ENCODE assay signal across 2 cellular contexts in the genomic region with DNA sequence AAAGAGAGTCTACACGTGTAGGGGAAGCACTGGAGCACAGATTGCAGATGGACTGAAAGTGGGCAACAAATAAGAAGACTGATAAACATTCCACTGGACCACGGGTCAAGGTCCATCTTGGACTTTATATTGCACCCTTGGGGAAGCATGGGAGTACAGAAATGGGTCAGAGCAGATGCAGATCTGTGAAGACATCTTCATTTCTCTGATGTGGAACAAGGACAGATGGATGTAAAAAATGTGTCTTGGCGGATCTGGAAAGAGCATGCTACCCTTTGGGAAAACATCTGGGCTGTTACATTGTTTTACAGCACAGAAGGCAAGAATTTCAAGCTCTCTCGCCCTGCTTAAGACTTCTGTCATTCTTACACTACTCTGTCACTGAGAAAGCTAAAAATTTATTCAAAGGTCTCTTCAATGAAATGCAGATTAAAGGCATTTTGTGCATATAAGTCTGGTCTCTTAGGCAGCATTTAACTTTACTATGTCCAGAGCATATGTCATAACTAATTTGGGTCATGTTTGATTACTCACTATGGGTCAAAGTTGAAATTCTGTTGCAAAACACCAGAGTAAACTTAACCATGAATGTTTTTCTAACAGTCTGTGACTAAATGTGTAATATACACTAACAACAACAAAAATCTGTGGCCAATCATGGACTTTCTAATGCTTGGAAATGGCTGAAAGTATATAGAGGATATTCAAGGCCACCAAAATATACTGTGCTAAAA.
TF ChIP-seq lines count a peak whose summit lies in the region.

No MANE protein-coding gene starts in this region.

TF ChIP-seq in liver, 16 proteins besides CTCF, POLR2A, EP300 and RAD21:
- TF ChIP-seq YY1 (IDR thresholded peaks at IDR 0.05) (peak; percentile 22), FOXA2 (IDR thresholded peaks at IDR 0.05) (no peak), NR2F2 (IDR thresholded peaks at IDR 0.05) (no peak), HNF4A (conservative IDR thresholded peaks at IDR 0.05) (peak; percentile 59 to 64), RXRA (IDR thresholded peaks at IDR 0.05) (peak; percentile 21 to 47), JUND (IDR thresholded peaks at IDR 0.05) (peak in 1 of 2 donors; percentile 52), SP1 (IDR thresholded peaks at IDR 0.05) (peak; percentile 29), FOXA1 (IDR thresholded peaks at IDR 0.05) (no peak), TAF1 (conservative IDR thresholded peaks at IDR 0.05) (no peak), HNF4G (IDR thresholded peaks at IDR 0.05) (peak; percentile 19)
- TF ChIP-seq, protein P1, sequence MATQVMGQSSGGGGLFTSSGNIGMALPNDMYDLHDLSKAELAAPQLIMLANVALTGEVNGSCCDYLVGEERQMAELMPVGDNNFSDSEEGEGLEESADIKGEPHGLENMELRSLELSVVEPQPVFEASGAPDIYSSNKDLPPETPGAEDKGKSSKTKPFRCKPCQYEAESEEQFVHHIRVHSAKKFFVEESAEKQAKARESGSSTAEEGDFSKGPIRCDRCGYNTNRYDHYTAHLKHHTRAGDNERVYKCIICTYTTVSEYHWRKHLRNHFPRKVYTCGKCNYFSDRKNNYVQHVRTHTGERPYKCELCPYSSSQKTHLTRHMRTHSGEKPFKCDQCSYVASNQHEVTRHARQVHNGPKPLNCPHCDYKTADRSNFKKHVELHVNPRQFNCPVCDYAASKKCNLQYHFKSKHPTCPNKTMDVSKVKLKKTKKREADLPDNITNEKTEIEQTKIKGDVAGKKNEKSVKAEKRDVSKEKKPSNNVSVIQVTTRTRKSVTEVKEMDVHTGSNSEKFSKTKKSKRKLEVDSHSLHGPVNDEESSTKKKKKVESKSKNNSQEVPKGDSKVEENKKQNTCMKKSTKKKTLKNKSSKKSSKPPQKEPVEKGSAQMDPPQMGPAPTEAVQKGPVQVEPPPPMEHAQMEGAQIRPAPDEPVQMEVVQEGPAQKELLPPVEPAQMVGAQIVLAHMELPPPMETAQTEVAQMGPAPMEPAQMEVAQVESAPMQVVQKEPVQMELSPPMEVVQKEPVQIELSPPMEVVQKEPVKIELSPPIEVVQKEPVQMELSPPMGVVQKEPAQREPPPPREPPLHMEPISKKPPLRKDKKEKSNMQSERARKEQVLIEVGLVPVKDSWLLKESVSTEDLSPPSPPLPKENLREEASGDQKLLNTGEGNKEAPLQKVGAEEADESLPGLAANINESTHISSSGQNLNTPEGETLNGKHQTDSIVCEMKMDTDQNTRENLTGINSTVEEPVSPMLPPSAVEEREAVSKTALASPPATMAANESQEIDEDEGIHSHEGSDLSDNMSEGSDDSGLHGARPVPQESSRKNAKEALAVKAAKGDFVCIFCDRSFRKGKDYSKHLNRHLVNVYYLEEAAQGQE (IDR thresholded peaks at IDR 0.05): peak; percentile 17
- TF ChIP-seq, protein P2, sequence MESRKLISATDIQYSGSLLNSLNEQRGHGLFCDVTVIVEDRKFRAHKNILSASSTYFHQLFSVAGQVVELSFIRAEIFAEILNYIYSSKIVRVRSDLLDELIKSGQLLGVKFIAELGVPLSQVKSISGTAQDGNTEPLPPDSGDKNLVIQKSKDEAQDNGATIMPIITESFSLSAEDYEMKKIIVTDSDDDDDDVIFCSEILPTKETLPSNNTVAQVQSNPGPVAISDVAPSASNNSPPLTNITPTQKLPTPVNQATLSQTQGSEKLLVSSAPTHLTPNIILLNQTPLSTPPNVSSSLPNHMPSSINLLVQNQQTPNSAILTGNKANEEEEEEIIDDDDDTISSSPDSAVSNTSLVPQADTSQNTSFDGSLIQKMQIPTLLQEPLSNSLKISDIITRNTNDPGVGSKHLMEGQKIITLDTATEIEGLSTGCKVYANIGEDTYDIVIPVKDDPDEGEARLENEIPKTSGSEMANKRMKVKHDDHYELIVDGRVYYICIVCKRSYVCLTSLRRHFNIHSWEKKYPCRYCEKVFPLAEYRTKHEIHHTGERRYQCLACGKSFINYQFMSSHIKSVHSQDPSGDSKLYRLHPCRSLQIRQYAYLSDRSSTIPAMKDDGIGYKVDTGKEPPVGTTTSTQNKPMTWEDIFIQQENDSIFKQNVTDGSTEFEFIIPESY (IDR thresholded peaks at IDR 0.05): peak; percentile 13
- TF ChIP-seq, protein P3, sequence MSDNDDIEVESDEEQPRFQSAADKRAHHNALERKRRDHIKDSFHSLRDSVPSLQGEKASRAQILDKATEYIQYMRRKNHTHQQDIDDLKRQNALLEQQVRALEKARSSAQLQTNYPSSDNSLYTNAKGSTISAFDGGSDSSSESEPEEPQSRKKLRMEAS (IDR thresholded peaks at IDR 0.05): no peak

TF ChIP-seq in HepG2, 621 proteins besides CTCF, POLR2A, EP300 and RAD21:
- TF ChIP-seq RXRB (CRISPR knock-in tag; IDR thresholded peaks at IDR 0.05; ENCODE audit: borderline replicate concordance) (no peak), GABPB1 (CRISPR knock-in tag; IDR thresholded peaks at IDR 0.05) (no peak), ZNF672 (CRISPR knock-in tag; IDR thresholded peaks at IDR 0.05) (no peak), PTBP1 (IDR thresholded peaks at IDR 0.05; ENCODE audit: low read depth, low read length, poor library complexity, severe bottlenecking) (no peak), ZNF136 (CRISPR knock-in tag; IDR thresholded peaks at IDR 0.05; ENCODE audit: low read depth) (no peak), ZNF138 (CRISPR knock-in tag; IDR thresholded peaks at IDR 0.05; ENCODE audit: low read depth) (no peak), MTF2 (CRISPR knock-in tag; IDR thresholded peaks at IDR 0.05; ENCODE audit: borderline replicate concordance) (no peak), MBD4 (IDR thresholded peaks at IDR 0.05; ENCODE audit: borderline replicate concordance, low read length) (no peak)
- TF ChIP-seq, protein P4, sequence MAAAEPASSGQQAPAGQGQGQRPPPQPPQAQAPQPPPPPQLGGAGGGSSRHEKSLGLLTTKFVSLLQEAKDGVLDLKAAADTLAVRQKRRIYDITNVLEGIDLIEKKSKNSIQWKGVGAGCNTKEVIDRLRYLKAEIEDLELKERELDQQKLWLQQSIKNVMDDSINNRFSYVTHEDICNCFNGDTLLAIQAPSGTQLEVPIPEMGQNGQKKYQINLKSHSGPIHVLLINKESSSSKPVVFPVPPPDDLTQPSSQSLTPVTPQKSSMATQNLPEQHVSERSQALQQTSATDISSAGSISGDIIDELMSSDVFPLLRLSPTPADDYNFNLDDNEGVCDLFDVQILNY (CRISPR knock-in tag; conservative IDR thresholded peaks at IDR 0.05): no peak
